ENCODE assay signal across 8 cellular contexts in genomic region chr16:71645450-71645849, GRCh38. TPM values are rescaled to one million over a fixed set of nuclear protein-coding genes. Genes with fewer than 3 reads are reported as not detected.
DNase-seq lines count a peak whose midpoint lies in the region; ATAC-seq and TF ChIP-seq lines count a peak whose summit lies in the region.

No MANE protein-coding gene starts in this region.

- peaks cover 5% of the 10 kb centered on the region for H3K36me3 ChIP-seq in brain microvascular endothelial cell (replicated peaks)

- peak; percentile 68 for TF ChIP-seq CTCF in NB4 (IDR thresholded peaks at IDR 0.05; ENCODE audit: low read depth, low read length)
- peak; percentile 73 for TF ChIP-seq CTCF in brain microvascular endothelial cell (IDR thresholded peaks at IDR 0.05; ENCODE audit: low read depth, low read length, missing control alignments)
- TF ChIP-seq CTCF in glutamatergic neuron (IDR thresholded peaks at IDR 0.05; ENCODE audit: partially characterized antibody, unreplicated experiment): no peak

- H3K27ac ChIP-seq in brain microvascular endothelial cell: no peak overlapping the region

- no peak overlapping the region for H3K4me3 Mint-ChIP-seq in activated CD8-positive, alpha-beta memory T cell treated with anti-CD3 and anti-CD28 coated beads, Interleukin-2, amount 10 ng/mL, durations not matched to agents 7 days and 5 days
- no peak overlapping the region for H3K4me3 Mint-ChIP-seq in naive thymus-derived CD8-positive, alpha-beta T cell
- no peak overlapping the region for H3K4me3 Mint-ChIP-seq in glutamatergic neuron (ENCODE audit: unreplicated experiment)

- H3K27ac Mint-ChIP-seq in activated CD8-positive, alpha-beta memory T cell treated with anti-CD3 and anti-CD28 coated beads, Interleukin-2, amount 10 ng/mL, durations not matched to agents 7 days and 5 days: no peak overlapping the region
- H3K27ac Mint-ChIP-seq in naive thymus-derived CD8-positive, alpha-beta T cell: no peak overlapping the region
- H3K27ac Mint-ChIP-seq in glutamatergic neuron (ENCODE audit: unreplicated experiment): no peak overlapping the region

- no peak for DNase-seq in activated CD8-positive, alpha-beta memory T cell treated with anti-CD3 and anti-CD28 coated beads, Interleukin-2, amount 10 ng/mL, durations not matched to agents 7 days and 5 days
- no peak for DNase-seq in activated CD8-positive, alpha-beta memory T cell treated with anti-CD3 and anti-CD28 coated beads, Interleukin-2, amount 50 U/mL, for 48 hours
- DNase-seq in NB4 (ENCODE audit: low read depth) (peak; percentile 61), brain microvascular endothelial cell (peak; percentile 44), glutamatergic neuron (no peak)
- DNase-seq in naive thymus-derived CD8-positive, alpha-beta T cell: no peak

- POLR2A ChIA-PET in naive thymus-derived CD8-positive, alpha-beta T cell (lab: Charles Lee): no interaction called here

- no peaks in the 10 kb centered on the region for H3K36me3 Mint-ChIP-seq in activated CD8-positive, alpha-beta memory T cell treated with anti-CD3 and anti-CD28 coated beads, Interleukin-2, amount 10 ng/mL, durations not matched to agents 7 days and 5 days
- H3K36me3 Mint-ChIP-seq in naive thymus-derived CD8-positive, alpha-beta T cell: peaks cover 0 to 30% (median 1%) of the 10 kb centered on the region in 3 donors
- H3K36me3 Mint-ChIP-seq in glutamatergic neuron (ENCODE audit: unreplicated experiment): no peaks in the 10 kb centered on the region

- no peaks in the 10 kb centered on the region for H3K27me3 Mint-ChIP-seq in activated CD8-positive, alpha-beta memory T cell treated with anti-CD3 and anti-CD28 coated beads, Interleukin-2, amount 10 ng/mL, durations not matched to agents 7 days and 5 days
- no peaks in the 10 kb centered on the region for H3K27me3 Mint-ChIP-seq in naive thymus-derived CD8-positive, alpha-beta T cell
- peaks cover 3% of the 10 kb centered on the region for H3K27me3 Mint-ChIP-seq in glutamatergic neuron (ENCODE audit: unreplicated experiment)

- no peak for TF ChIP-seq POLR2A in NB4 (IDR thresholded peaks at IDR 0.05; ENCODE audit: extremely low read depth, insufficient read length)

- CTCF ChIA-PET in activated CD8-positive, alpha-beta memory T cell treated with anti-CD3 and anti-CD28 coated beads, Interleukin-2, amount 10 ng/mL, durations not matched to agents 7 days and 5 days (lab: Charles Lee): interaction anchor here (1.1 to 1.6 kb wide), 2 partner anchors 34 to 80 kb away, joined by 8 to 9 read pairs; no protein-coding TSS in a partner anchor

- H3K4me1 Mint-ChIP-seq in activated CD8-positive, alpha-beta memory T cell treated with anti-CD3 and anti-CD28 coated beads, Interleukin-2, amount 10 ng/mL, durations not matched to agents 7 days and 5 days: no peaks in the 10 kb centered on the region
- H3K4me1 Mint-ChIP-seq in naive thymus-derived CD8-positive, alpha-beta T cell: peaks cover 0 to 2% (median 0%) of the 10 kb centered on the region in 4 donors
- peaks cover 23% of the 10 kb centered on the region for H3K4me1 Mint-ChIP-seq in glutamatergic neuron (ENCODE audit: low read depth, unreplicated experiment)

- H3K27me3 ChIP-seq in brain microvascular endothelial cell (replicated peaks): no peaks in the 10 kb centered on the region

- peak; percentile 42 for ATAC-seq in activated CD8-positive, alpha-beta memory T cell treated with anti-CD3 and anti-CD28 coated beads, Interleukin-2, amount 10 ng/mL, durations not matched to agents 7 days and 5 days
- ATAC-seq in naive thymus-derived CD8-positive, alpha-beta T cell: peak; percentile 28 to 30
- ATAC-seq in HG03378 (IDR thresholded peaks at IDR 0.05; ENCODE audit: unreplicated experiment) (no peak), HG03025 (IDR thresholded peaks at IDR 0.05; ENCODE audit: low FRiP score, unreplicated experiment) (no peak)

- H3K4me3 ChIP-seq in NB4 (ENCODE audit: low read depth, low read length): no peak overlapping the region
- H3K4me3 ChIP-seq in brain microvascular endothelial cell (ENCODE audit: low read depth, low read length): no peak overlapping the region

- in situ Hi-C loops in brain microvascular endothelial cell (cut with HindIII; ENCODE audit: low pct_ligation_motif_present, low sequenced_read_pairs): no loop called here

- H3K9me3 Mint-ChIP-seq in activated CD8-positive, alpha-beta memory T cell treated with anti-CD3 and anti-CD28 coated beads, Interleukin-2, amount 10 ng/mL, durations not matched to agents 7 days and 5 days (ENCODE audit: low read depth): no peaks in the 10 kb centered on the region
- H3K9me3 Mint-ChIP-seq in naive thymus-derived CD8-positive, alpha-beta T cell: no peaks in the 10 kb centered on the region
- no peaks in the 10 kb centered on the region for H3K9me3 Mint-ChIP-seq in glutamatergic neuron (ENCODE audit: unreplicated experiment)

RNA-seq across cellular contexts. Expression of gene MARVELD3, which starts 19.5 kb away (rescaled TPM):
- not detected for total RNA-seq in activated CD8-positive, alpha-beta memory T cell treated with anti-CD3 and anti-CD28 coated beads, Interleukin-2, amount 10 ng/mL, durations not matched to agents 7 days and 5 days
- total RNA-seq in naive thymus-derived CD8-positive, alpha-beta T cell: not detected
- under 1 TPM in 1 of 3 donors, not detected in 2; 0.06 TPM for polyA plus RNA-seq in naive thymus-derived CD8-positive, alpha-beta T cell
- total RNA-seq in glutamatergic neuron (ENCODE audit: unreplicated experiment): 0.25 TPM

Comparison
In these comparisons a context has a peak if more than half of its experiments do, and no peak if none do; other contexts are left out.
1. ATAC-seq: peak in activated CD8-positive, alpha-beta memory T cell treated with anti-CD3 and anti-CD28 coated beads, Interleukin-2, amount 10 ng/mL, durations not matched to agents 7 days and 5 days (single experiment) and naive thymus-derived CD8-positive, alpha-beta T cell (2 of 2); none in HG03378 (single experiment) and HG03025 (single experiment).
2. DNase-seq: peak in NB4 (single experiment) and brain microvascular endothelial cell (single experiment); none in activated CD8-positive, alpha-beta memory T cell treated with anti-CD3 and anti-CD28 coated beads, Interleukin-2, amount 10 ng/mL, durations not matched to agents 7 days and 5 days (single experiment), activated CD8-positive, alpha-beta memory T cell treated with anti-CD3 and anti-CD28 coated beads, Interleukin-2, amount 50 U/mL, for 48 hours (single experiment), naive thymus-derived CD8-positive, alpha-beta T cell (0 of 10) and glutamatergic neuron (single experiment).